9 cellular contexts compared by ENCODE assay signal in genomic region chr15:38859574-38859973, GRCh38.
"Had no signal": no experiment of that assay in that cellular context is flagged by ENCODE, and none has a peak within 500 bp of the region (broad histone marks: within the 10 kb centered on the region; RNA-seq: fewer than 3 reads in every experiment).

No MANE protein-coding gene starts in this region.

- H3K36me3 ChIP-seq: HAP-1 had no signal

- H3K4me3 Mint-ChIP-seq: HFFc6, IgD-negative memory B cell had no signal

- H3K27ac ChIP-seq: GM23248, HL-60 had no signal

- H3K9me3 ChIP-seq: HAP-1 had no signal

- H3K4me3 ChIP-seq: GM23248, HAP-1 had no signal

- ATAC-seq: HCT116, HepG2 had no signal

- H3K4me1 Mint-ChIP-seq: IgD-negative memory B cell had no signal

- H3K27ac Mint-ChIP-seq: HFFc6, IgD-negative memory B cell had no signal

- DNase-seq: GM23248, GOT3, H7, HFFc6 had no signal

- H3K9me3 Mint-ChIP-seq: HFFc6 had no signal

- H2AFZ ChIP-seq: GM23248 had no signal

- H3K9ac ChIP-seq: GM23248 had no signal

- H3K4me1 ChIP-seq: HAP-1 had no signal
